In genomic region chr2:127678991-127679390, GRCh38 we compare ENCODE assay signal across 2 cellular contexts.
TF ChIP-seq lines count a peak whose summit lies in the region.

No MANE protein-coding gene starts in this region.

TF ChIP-seq in SK-N-SH, 30 proteins besides CTCF, POLR2A, EP300 and RAD21 (continued from another document):
- no peak for TF ChIP-seq RFX5 (IDR thresholded peaks at IDR 0.05; ENCODE audit: low read length)
- no peak for TF ChIP-seq GATA2 (CRISPR knock-in tag; IDR thresholded peaks at IDR 0.05)
- no peak for TF ChIP-seq GABPA (IDR thresholded peaks at IDR 0.05; ENCODE audit: low read depth)
- no peak for TF ChIP-seq YY1 (IDR thresholded peaks at IDR 0.05; ENCODE audit: low read depth)
- TF ChIP-seq TAF1 (IDR thresholded peaks at IDR 0.05; ENCODE audit: borderline replicate concordance, low read depth, low read length): no peak
- TF ChIP-seq MEF2A (IDR thresholded peaks at IDR 0.05; ENCODE audit: borderline replicate concordance, low read depth): no peak
- TF ChIP-seq TCF12 (IDR thresholded peaks at IDR 0.05): no peak
- TF ChIP-seq ELF1 (IDR thresholded peaks at IDR 0.05): no peak
- no peak for TF ChIP-seq SMC3 (IDR thresholded peaks at IDR 0.05; ENCODE audit: low read depth, low read length)
- TF ChIP-seq NRF1 (IDR thresholded peaks at IDR 0.05; ENCODE audit: low read depth, low read length): no peak
- no peak for TF ChIP-seq FOXM1 (IDR thresholded peaks at IDR 0.05; ENCODE audit: low read depth)
- TF ChIP-seq PBX3 (IDR thresholded peaks at IDR 0.05): no peak
- no peak for TF ChIP-seq FOXJ3 (CRISPR knock-in tag; IDR thresholded peaks at IDR 0.05)
TF ChIP-seq in SK-N-SH: peak in this region for 0.

TF ChIP-seq in SK-N-SH treated with all-trans-retinoic acid at 6 μM for 48 hours, 23 proteins besides CTCF, POLR2A, EP300 and RAD21 (continued from another document):
- no peak for TF ChIP-seq CREB5 (CRISPR knock-in tag; IDR thresholded peaks at IDR 0.05; ENCODE audit: low read depth)
- TF ChIP-seq BACH2 (CRISPR knock-in tag; IDR thresholded peaks at IDR 0.05; ENCODE audit: borderline replicate concordance): no peak
- no peak for TF ChIP-seq ZNF565 (CRISPR knock-in tag; conservative IDR thresholded peaks at IDR 0.05; ENCODE audit: low read depth)
- no peak for TF ChIP-seq SNAI2 (CRISPR knock-in tag; IDR thresholded peaks at IDR 0.05)
- TF ChIP-seq OSR1 (CRISPR knock-in tag; IDR thresholded peaks at IDR 0.05): no peak
- TF ChIP-seq CSDC2 (CRISPR knock-in tag; IDR thresholded peaks at IDR 0.05): no peak
- TF ChIP-seq ZFP30 (CRISPR knock-in tag; IDR thresholded peaks at IDR 0.05): no peak
- TF ChIP-seq POU6F1 (CRISPR knock-in tag; IDR thresholded peaks at IDR 0.05; ENCODE audit: borderline replicate concordance, low read depth): no peak
